In the genomic region with DNA sequence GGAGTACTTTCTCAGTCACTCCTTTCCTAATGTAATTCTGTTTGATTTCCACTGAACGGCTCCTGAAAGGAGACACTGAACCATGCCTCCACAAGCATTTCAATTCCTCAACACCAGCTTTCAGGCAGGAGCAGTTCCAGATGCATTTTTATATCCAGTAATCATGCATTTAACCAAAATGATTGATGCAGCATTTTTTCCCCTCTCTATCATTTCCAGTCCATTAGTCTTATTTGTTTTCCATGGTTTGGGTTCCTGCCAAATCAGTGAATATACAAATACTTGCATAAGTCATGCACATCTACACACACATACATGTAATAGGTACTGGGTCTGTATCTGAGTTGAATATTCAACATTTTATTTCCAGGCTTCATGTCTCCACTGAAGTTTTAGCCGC, we compare ENCODE assay signal across 1 cellular context.
TF ChIP-seq lines count a peak whose summit lies in the region.

No MANE protein-coding gene starts in this region.

TF ChIP-seq in SK-N-SH treated with all-trans-retinoic acid at 6 μM for 48 hours, 23 proteins besides CTCF, POLR2A, EP300 and RAD21 (continued from another document):
- 0 out of 2 replicates have a peak, but pooled peaks have one; percentile 62 for TF ChIP-seq SNAI2 (CRISPR knock-in tag; IDR thresholded peaks at IDR 0.05)
- TF ChIP-seq TCF4 (CRISPR knock-in tag; IDR thresholded peaks at IDR 0.05; ENCODE audit: borderline replicate concordance) = no peak
- no peak for TF ChIP-seq TOX (CRISPR knock-in tag; IDR thresholded peaks at IDR 0.05; ENCODE audit: borderline replicate concordance)
- no peak for TF ChIP-seq RARB (CRISPR knock-in tag; IDR thresholded peaks at IDR 0.05)
- TF ChIP-seq BACH2 (CRISPR knock-in tag; IDR thresholded peaks at IDR 0.05; ENCODE audit: borderline replicate concordance) = no peak
- TF ChIP-seq, protein P1, sequence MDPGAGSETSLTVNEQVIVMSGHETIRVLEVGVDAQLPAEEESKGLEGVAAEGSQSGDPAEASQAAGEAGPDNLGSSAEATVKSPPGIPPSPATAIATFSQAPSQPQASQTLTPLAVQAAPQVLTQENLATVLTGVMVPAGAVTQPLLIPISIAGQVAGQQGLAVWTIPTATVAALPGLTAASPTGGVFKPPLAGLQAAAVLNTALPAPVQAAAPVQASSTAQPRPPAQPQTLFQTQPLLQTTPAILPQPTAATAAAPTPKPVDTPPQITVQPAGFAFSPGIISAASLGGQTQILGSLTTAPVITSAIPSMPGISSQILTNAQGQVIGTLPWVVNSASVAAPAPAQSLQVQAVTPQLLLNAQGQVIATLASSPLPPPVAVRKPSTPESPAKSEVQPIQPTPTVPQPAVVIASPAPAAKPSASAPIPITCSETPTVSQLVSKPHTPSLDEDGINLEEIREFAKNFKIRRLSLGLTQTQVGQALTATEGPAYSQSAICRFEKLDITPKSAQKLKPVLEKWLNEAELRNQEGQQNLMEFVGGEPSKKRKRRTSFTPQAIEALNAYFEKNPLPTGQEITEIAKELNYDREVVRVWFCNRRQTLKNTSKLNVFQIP (CRISPR knock-in tag; IDR thresholded peaks at IDR 0.05; ENCODE audit: borderline replicate concordance, low read depth) = no peak
- no peak for TF ChIP-seq CSDC2 (CRISPR knock-in tag; IDR thresholded peaks at IDR 0.05)
- no peak for TF ChIP-seq ZNF70 (CRISPR knock-in tag; IDR thresholded peaks at IDR 0.05)
- TF ChIP-seq, protein P2, sequence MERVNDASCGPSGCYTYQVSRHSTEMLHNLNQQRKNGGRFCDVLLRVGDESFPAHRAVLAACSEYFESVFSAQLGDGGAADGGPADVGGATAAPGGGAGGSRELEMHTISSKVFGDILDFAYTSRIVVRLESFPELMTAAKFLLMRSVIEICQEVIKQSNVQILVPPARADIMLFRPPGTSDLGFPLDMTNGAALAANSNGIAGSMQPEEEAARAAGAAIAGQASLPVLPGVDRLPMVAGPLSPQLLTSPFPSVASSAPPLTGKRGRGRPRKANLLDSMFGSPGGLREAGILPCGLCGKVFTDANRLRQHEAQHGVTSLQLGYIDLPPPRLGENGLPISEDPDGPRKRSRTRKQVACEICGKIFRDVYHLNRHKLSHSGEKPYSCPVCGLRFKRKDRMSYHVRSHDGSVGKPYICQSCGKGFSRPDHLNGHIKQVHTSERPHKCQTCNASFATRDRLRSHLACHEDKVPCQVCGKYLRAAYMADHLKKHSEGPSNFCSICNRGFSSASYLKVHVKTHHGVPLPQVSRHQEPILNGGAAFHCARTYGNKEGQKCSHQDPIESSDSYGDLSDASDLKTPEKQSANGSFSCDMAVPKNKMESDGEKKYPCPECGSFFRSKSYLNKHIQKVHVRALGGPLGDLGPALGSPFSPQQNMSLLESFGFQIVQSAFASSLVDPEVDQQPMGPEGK (CRISPR knock-in tag; IDR thresholded peaks at IDR 0.05; ENCODE audit: borderline replicate concordance) = 0 out of 2 replicates have a peak, but pooled peaks have one; percentile 37
